Comparison of ENCODE assay signal across 19 cellular contexts in genomic region chr3:181899702-181900101, GRCh38.
A peak's percentile ranks its signal among the peaks of the same experiment; 100 is the strongest.
DNase-seq lines count a peak whose midpoint lies in the region; ATAC-seq lines count a peak whose summit lies in the region.
"Had no signal": no experiment of that assay in that cellular context is flagged by ENCODE, and none has a peak within 500 bp of the region (broad histone marks: within the 10 kb centered on the region; RNA-seq: fewer than 3 reads in every experiment).

No MANE protein-coding gene starts in this region.

- H3K36me3 ChIP-seq in GM23248 (ENCODE audit: low read depth): no peaks in the 10 kb centered on the region
- H3K36me3 ChIP-seq: gastroesophageal sphincter, lower lobe of right lung, neural progenitor cell had no signal

- H3K4me3 ChIP-seq in GM23248: no peak overlapping the region
- H3K4me3 ChIP-seq: coronary artery, gastroesophageal sphincter, lower lobe of right lung, neural progenitor cell had no signal

- H3K4me1 ChIP-seq in GM23248 (ENCODE audit: insufficient read depth): no peaks in the 10 kb centered on the region
- H3K4me1 ChIP-seq: gastroesophageal sphincter, lower lobe of right lung, neural progenitor cell had no signal

- no peak overlapping the region for H2AFZ ChIP-seq in GM23248
- H2AFZ ChIP-seq: neural progenitor cell had no signal

- 17 to 25% methylated on average over 1 of the region's 1 CpG for WGBS in GM23248 (ENCODE audit: low coverage in 1 of 2, low lambda C conversion rate in 2 of 2, missing lambda C conversion rate in 2 of 2), 2 experiments

- in situ Hi-C loops in GM23248 (cut with MboI): no loop called here

- no peaks in the 10 kb centered on the region for H3K9me3 ChIP-seq in GM23248 (ENCODE audit: low read depth)
- H3K9me3 ChIP-seq: gastroesophageal sphincter, lower lobe of right lung had no signal

- H4K20me1 ChIP-seq in GM23248 (ENCODE audit: insufficient read depth): no peaks in the 10 kb centered on the region

- no peak overlapping the region for H3K4me2 ChIP-seq in GM23248 (ENCODE audit: unreplicated experiment)
- H3K4me2 ChIP-seq: neural progenitor cell had no signal

- H3K27me3 ChIP-seq in GM23248 (replicated peaks; ENCODE audit: insufficient read depth): no peaks in the 10 kb centered on the region
- H3K27me3 ChIP-seq: gastroesophageal sphincter, neural progenitor cell had no signal

- DNase-seq in SW480 (ENCODE audit: low spot score) (peak; percentile 89), renal cortical epithelial cell (ENCODE audit: low read depth) (peak; percentile 18), GM23248 (no peak), NCI-H2227 treated with DMSO at 0.1 percent for 48 hours (lab: John Stamatoyannopoulos, UW) (no peak)
- DNase-seq: activated CD4-positive, CD25-positive, alpha-beta regulatory T cell treated with anti-CD3 and anti-CD28 coated beads, Interleukin-2, amount 50 U/mL, for 72 hours; activated CD8-positive, alpha-beta T cell treated with anti-CD3 and anti-CD28 coated beads, Interleukin-2, amount 10 ng/mL, durations not matched to agents 7 days and 5 days; activated gamma-delta T cell treated with Interleukin-2 at 50 U/mL for 16 hours; CD4-positive, CD25-positive, alpha-beta regulatory T cell; GF-D8; H7; lower lobe of right lung; NCI-H1436; NCI-H524 had no signal

- no peaks in the 10 kb centered on the region for H3K9me2 ChIP-seq in GM23248 (ENCODE audit: insufficient read depth)

- ATAC-seq in GM18867 (IDR thresholded peaks at IDR 0.05; ENCODE audit: unreplicated experiment) (peak; percentile 59), HG03442 (IDR thresholded peaks at IDR 0.05; ENCODE audit: unreplicated experiment) (peak; percentile 51), HG02678 (IDR thresholded peaks at IDR 0.05; ENCODE audit: unreplicated experiment) (no peak)
- ATAC-seq: activated CD8-positive, alpha-beta T cell treated with anti-CD3 and anti-CD28 coated beads, Interleukin-2, amount 10 ng/mL, durations not matched to agents 7 days and 5 days; gastroesophageal sphincter; lower lobe of right lung had no signal

- H3K79me2 ChIP-seq in GM23248 (ENCODE audit: insufficient read depth): no peaks in the 10 kb centered on the region

- H3K27ac ChIP-seq in GM23248: no peak overlapping the region
- H3K27ac ChIP-seq: coronary artery, gastroesophageal sphincter, lower lobe of right lung, neural progenitor cell had no signal

- H3K9ac ChIP-seq in GM23248: no peak overlapping the region
- H3K9ac ChIP-seq: neural progenitor cell had no signal

- no peaks in the 10 kb centered on the region for H3F3A ChIP-seq in GM23248 (ENCODE audit: insufficient read depth)

Comparison
In these comparisons a context has a peak if more than half of its experiments do, and no peak if none do; other contexts are left out.
1. DNase-seq: peak in SW480 (single experiment) and renal cortical epithelial cell (single experiment); none in GM23248 (single experiment) and NCI-H2227 treated with DMSO at 0.1 percent for 48 hours (single experiment).